12 cellular contexts compared by ENCODE assay signal in genomic region chr6:156807795-156808194, GRCh38. TPM values are rescaled to one million over a fixed set of nuclear protein-coding genes. Genes with fewer than 3 reads are reported as not detected.
A peak's percentile ranks its signal among the peaks of the same experiment; 100 is the strongest.
DNase-seq lines count a peak whose midpoint lies in the region; ATAC-seq and TF ChIP-seq lines count a peak whose summit lies in the region.
"Had no signal": no experiment of that assay in that cellular context is flagged by ENCODE, and none has a peak within 500 bp of the region (broad histone marks: within the 10 kb centered on the region; RNA-seq: fewer than 3 reads in every experiment).

No MANE protein-coding gene starts in this region.

- H3K36me3 Mint-ChIP-seq in T-cell, result peaks cover 5% of the 10 kb centered on the region
- H3K36me3 Mint-ChIP-seq in T-helper 2 cell treated with Interferon-gamma antibody and Interleukin-4, amounts not matched to agents 5 μg/mL and 100 μg/mL, for 36 hours (ENCODE audit: low read depth), result peaks cover 11% of the 10 kb centered on the region
- no peaks in the 10 kb centered on the region for H3K36me3 Mint-ChIP-seq in Calu3 (ENCODE audit: insufficient read depth, unreplicated experiment)

- H3K27ac ChIP-seq in GM23248 (no peak overlapping the region), heart left ventricle (peak overlapping the region in 6 of 12 donors; percentile 2 to 56 (median 6)), psoas muscle (peak overlapping the region; percentile 51)
- H3K27ac ChIP-seq: neural progenitor cell had no signal

- H3K27ac Mint-ChIP-seq in T-cell, result peak overlapping the region in 1 of 2 donors; percentile 16
- H3K27ac Mint-ChIP-seq in T-helper 2 cell treated with Interferon-gamma antibody and Interleukin-4, amounts not matched to agents 5 μg/mL and 100 μg/mL, for 36 hours, result no peak overlapping the region
- no peak overlapping the region for H3K27ac Mint-ChIP-seq in Calu3 (ENCODE audit: unreplicated experiment)
- H3K27ac Mint-ChIP-seq: neural progenitor cell had no signal

- POLR2A ChIA-PET in T-cell (lab: Charles Lee), result no interaction called here

- no peak overlapping the region for H3K4me3 ChIP-seq in GM23248
- peak overlapping the region in 1 of 12 donors; percentile 6 for H3K4me3 ChIP-seq in heart left ventricle
- peak overlapping the region; percentile 26 for H3K4me3 ChIP-seq in psoas muscle
- H3K4me3 ChIP-seq: neural progenitor cell had no signal

- H3K4me3 Mint-ChIP-seq in T-cell, result peak overlapping the region in 2 of 3 donors; percentile 21 to 56
- H3K4me3 Mint-ChIP-seq in T-helper 2 cell treated with Interferon-gamma antibody and Interleukin-4, amounts not matched to agents 5 μg/mL and 100 μg/mL, for 36 hours, result no peak overlapping the region
- no peak overlapping the region for H3K4me3 Mint-ChIP-seq in Calu3 (ENCODE audit: low read depth, unreplicated experiment)
- H3K4me3 Mint-ChIP-seq: H9, neural progenitor cell had no signal

- TF ChIP-seq POLR2A in heart left ventricle (IDR thresholded peaks at IDR 0.05), result no peak

- H3K9me3 ChIP-seq in GM23248 (ENCODE audit: low read depth) (no peaks in the 10 kb centered on the region), heart left ventricle (peaks cover 0 to 7% (median 0%) of the 10 kb centered on the region in 12 donors), psoas muscle (no peaks in the 10 kb centered on the region)

- in situ Hi-C loops in GM23248 (cut with MboI), result no loop called here
- in situ Hi-C loops in ACHN (cut with HindIII; ENCODE audit: low pct_ligation_motif_present, low pct_unique_long_range_greater_than_20kb, low sequenced_read_pairs), result no loop called here

- DNase-seq in GM23248, result no peak
- no peak for DNase-seq in T-cell
- no peak for DNase-seq in heart left ventricle
- DNase-seq in psoas muscle, result no peak
- no peak for DNase-seq in T-helper 2 cell treated with Interferon-gamma antibody and Interleukin-4, amounts not matched to agents 5 μg/mL and 100 μg/mL, for 36 hours (ENCODE audit: low spot score)
- no peak for DNase-seq in ACHN
- DNase-seq in Calu3, result no peak
- DNase-seq: activated T-cell treated with anti-CD3 and anti-CD28 coated beads, Interleukin-2, amount 50 U/mL, for 1 hour; H9; stimulated activated CD4-positive, alpha-beta T cell treated with anti-CD3 and anti-CD28 coated beads, Interleukin-15, amount 100 ng/mL, for 24 hours; stimulated activated CD8-positive, alpha-beta memory T cell treated with anti-CD3 and anti-CD28 coated beads, Interleukin-4, amount 100 ng/mL, for 48 hours had no signal

- peaks cover 90 to 94% (median 93%) of the 10 kb centered on the region in 3 donors for H3K4me1 Mint-ChIP-seq in T-cell
- H3K4me1 Mint-ChIP-seq in T-helper 2 cell treated with Interferon-gamma antibody and Interleukin-4, amounts not matched to agents 5 μg/mL and 100 μg/mL, for 36 hours (ENCODE audit: low read depth), result peaks cover 45% of the 10 kb centered on the region
- no peaks in the 10 kb centered on the region for H3K4me1 Mint-ChIP-seq in Calu3 (ENCODE audit: low read depth, unreplicated experiment)

- H3K4me2 ChIP-seq in GM23248 (ENCODE audit: unreplicated experiment), result peak overlapping the region; percentile 32
- H3K4me2 ChIP-seq: neural progenitor cell had no signal

- intact Hi-C loops in heart left ventricle (cut with DNase I) (no loop called here), psoas muscle (cut with DNase I) (loop anchor here in 1 of 2 donors (10.0 kb wide), 1 partner anchor 137 kb away; no protein-coding TSS in a partner anchor), Calu3 (cut with micrococcal nuclease; ENCODE audit: unreplicated experiment) (no loop called here)

- 55% methylated on average over 6 of the region's 6 CpGs for WGBS in GM23248 (ENCODE audit: low coverage in 1 of 2, low lambda C conversion rate in 2 of 2, missing lambda C conversion rate in 2 of 2), 2 experiments
- 26 to 35% (median 28%) methylated on average over 6 of the region's 6 CpGs for WGBS in heart left ventricle, 4 donors
- WGBS in psoas muscle, 3 donors, result 37 to 52% (median 40%) methylated on average over 6 of the region's 6 CpGs

- H3K27me3 ChIP-seq in GM23248 (replicated peaks; ENCODE audit: insufficient read depth) (no peaks in the 10 kb centered on the region), heart left ventricle (no peaks in the 10 kb centered on the region), psoas muscle (ENCODE audit: insufficient read depth in 3 of 3, low read length in 2 of 3) (no peaks in the 10 kb centered on the region)
- H3K27me3 ChIP-seq: neural progenitor cell had no signal

- no peaks in the 10 kb centered on the region for H3F3A ChIP-seq in GM23248 (ENCODE audit: insufficient read depth)

- H3K4me1 ChIP-seq in GM23248 (ENCODE audit: insufficient read depth), result peaks cover 22% of the 10 kb centered on the region
- peaks cover 0 to 72% (median 44%) of the 10 kb centered on the region in 12 donors for H3K4me1 ChIP-seq in heart left ventricle
- peaks cover 36% of the 10 kb centered on the region for H3K4me1 ChIP-seq in psoas muscle

- no peak overlapping the region for H2AFZ ChIP-seq in GM23248
- H2AFZ ChIP-seq: neural progenitor cell had no signal

- H3K36me3 ChIP-seq in GM23248 (ENCODE audit: low read depth) (no peaks in the 10 kb centered on the region), heart left ventricle (no peaks in the 10 kb centered on the region), psoas muscle (ENCODE audit: insufficient read depth in 1 of 2, low read depth in 1 of 2) (no peaks in the 10 kb centered on the region)
- H3K36me3 ChIP-seq: neural progenitor cell had no signal

- no peak overlapping the region for H3K9ac ChIP-seq in GM23248
- H3K9ac ChIP-seq: neural progenitor cell had no signal

- 0 out of 2 replicates have a peak, but pooled peaks cover 2% of the 10 kb centered on the region for H4K20me1 ChIP-seq in GM23248 (ENCODE audit: insufficient read depth)

- CTCF ChIA-PET in T-cell (lab: Charles Lee) (no interaction called here), Calu3 (lab: Charles Lee) (no interaction called here)

- H3K9me3 Mint-ChIP-seq in T-cell (no peaks in the 10 kb centered on the region), Calu3 (ENCODE audit: low read depth, unreplicated experiment) (peaks cover 2% of the 10 kb centered on the region)
- peaks cover 4% of the 10 kb centered on the region for H3K9me3 Mint-ChIP-seq in T-helper 2 cell treated with Interferon-gamma antibody and Interleukin-4, amounts not matched to agents 5 μg/mL and 100 μg/mL, for 36 hours
- H3K9me3 Mint-ChIP-seq: neural progenitor cell had no signal

- H3K27me3 Mint-ChIP-seq in T-cell (no peaks in the 10 kb centered on the region), Calu3 (ENCODE audit: unreplicated experiment) (no peaks in the 10 kb centered on the region)
- no peaks in the 10 kb centered on the region for H3K27me3 Mint-ChIP-seq in T-helper 2 cell treated with Interferon-gamma antibody and Interleukin-4, amounts not matched to agents 5 μg/mL and 100 μg/mL, for 36 hours (ENCODE audit: low read depth)

- no peak for ATAC-seq in T-cell (replicated peaks in 1 of 4)
- ATAC-seq in heart left ventricle, result peak; percentile 57 to 65 (median 60)
- peak in 3 of 4 donors; percentile 63 to 73 (median 72) for ATAC-seq in psoas muscle

- H3K9me2 ChIP-seq in GM23248 (ENCODE audit: insufficient read depth), result no peaks in the 10 kb centered on the region

- BruUV-seq in Calu3 (replicated peaks; lab: Mats Ljungman, UMichigan), result no TSS peak

- TF ChIP-seq CTCF in heart left ventricle (IDR thresholded peaks at IDR 0.05), result no peak
- TF ChIP-seq CTCF in psoas muscle (IDR thresholded peaks at IDR 0.05), result no peak
- TF ChIP-seq CTCF in Calu3 (IDR thresholded peaks at IDR 0.05; ENCODE audit: unreplicated experiment), result no peak

- peaks cover 100% of the 10 kb centered on the region for H3K79me2 ChIP-seq in GM23248 (ENCODE audit: insufficient read depth)

RNA-seq across cellular contexts. Expression of gene ARID1B, which starts 30.6 kb away (rescaled TPM):
- 19.3 and 25.5 TPM in 2 replicates for total RNA-seq in GM23248 (2014; rRNA removed; shearing (Covaris generic))
- polyA plus RNA-seq in GM23248 (2016; fragmentation: Nextera tagmentation; extraction: Ambion mirVana) (19.3 and 21.2 TPM in 2 replicates), heart left ventricle (10 to 100 TPM; 15.3 to 24.0 TPM), psoas muscle (10 to 100 TPM in 2 of 3 donors, 1 to 10 TPM in 1; 8.1 to 29.2 (median 12.4) TPM)
- total RNA-seq in T-cell (100 to 1,000 TPM; 103 to 161 (median 108) TPM), heart left ventricle (10 to 100 TPM; 34.3 to 76.1 (median 53.9) TPM), psoas muscle (10 to 100 TPM; 53.1 to 61.1 (median 55.8) TPM), Calu3 (2022) (50.5 and 53.5 TPM in 2 replicates)

Comparison
In these comparisons a context has a peak if more than half of its experiments do, and no peak if none do; other contexts are left out.
1. ATAC-seq: peak in heart left ventricle (4 of 4) and psoas muscle (3 of 4); none in T-cell (0 of 4).
2. H3K4me3 Mint-ChIP-seq: peak in T-cell (2 of 3); none in T-helper 2 cell treated with Interferon-gamma antibody and Interleukin-4, amounts not matched to agents 5 μg/mL and 100 μg/mL, for 36 hours (single experiment) and Calu3 (single experiment).